9 cellular contexts compared by ENCODE assay signal in genomic region chr2:205892141-205893064, GRCh38.
DNase-seq lines count a peak whose midpoint lies in the region; ATAC-seq and TF ChIP-seq lines count a peak whose summit lies in the region.
"Had no signal": no experiment of that assay in that cellular context is flagged by ENCODE, and none has a peak within 500 bp of the region (broad histone marks: within the 10 kb centered on the region; RNA-seq: fewer than 3 reads in every experiment).

No MANE protein-coding gene starts in this region.

- peak overlapping the region; percentile 12 to 21 for H3K9ac ChIP-seq in stomach smooth muscle (ENCODE audit: low read length in 2 of 2)

- H3K27me3 ChIP-seq in foreskin keratinocyte: no peaks in the 10 kb centered on the region
- H3K27me3 ChIP-seq in stomach smooth muscle (ENCODE audit: control insufficient read depth in 1 of 2, insufficient read depth in 2 of 2, low read length in 2 of 2): no peaks in the 10 kb centered on the region
- H3K27me3 ChIP-seq: heart left ventricle had no signal

- no peaks in the 10 kb centered on the region for H3K36me3 ChIP-seq in stomach smooth muscle (ENCODE audit: control insufficient read depth in 2 of 2, insufficient read depth in 2 of 2, low read length in 2 of 2)
- H3K36me3 ChIP-seq: heart left ventricle had no signal

- no peak overlapping the region for H3K27ac ChIP-seq in foreskin keratinocyte
- peak overlapping the region; percentile 69 for H3K27ac ChIP-seq in stomach smooth muscle (ENCODE audit: low read length)

- peak; percentile 93 for DNase-seq in NCI-H1105 treated with DMSO at 0.1 percent for 48 hours (lab: John Stamatoyannopoulos, UW)
- peak; percentile 65 for DNase-seq in RPMI7951 (ENCODE audit: low read depth)
- DNase-seq in foreskin keratinocyte: peak; percentile 54 to 76
- DNase-seq in KG1 (lab: John Stamatoyannopoulos, UW): no peak
- DNase-seq in stimulated activated CD4-positive, alpha-beta T cell treated with anti-CD3 and anti-CD28 coated beads, Interleukin-12 subunit alpha, Interleukin-12 subunit beta, amount 100 ng/mL, for 4 hours: no peak
- DNase-seq: heart left ventricle, naive B cell had no signal

- H3K4me3 ChIP-seq in stomach smooth muscle (ENCODE audit: low read length in 2 of 2): peak overlapping the region; percentile 28 to 59
- H3K4me3 ChIP-seq: heart left ventricle had no signal

- TF ChIP-seq CTCF in foreskin keratinocyte (conservative IDR thresholded peaks at IDR 0.05): no peak

- peaks cover 15% of the 10 kb centered on the region for H3K4me1 ChIP-seq in foreskin keratinocyte
- H3K4me1 ChIP-seq in stomach smooth muscle (ENCODE audit: control insufficient read depth, insufficient read depth, low read length): peaks cover 31% of the 10 kb centered on the region
- H3K4me1 ChIP-seq: heart left ventricle had no signal

- peak; percentile 28 for ATAC-seq in foreskin keratinocyte
- no peak for ATAC-seq in GM18868 (IDR thresholded peaks at IDR 0.05; ENCODE audit: unreplicated experiment)
- ATAC-seq: heart left ventricle had no signal

- no peaks in the 10 kb centered on the region for H3K9me3 ChIP-seq in stomach smooth muscle (ENCODE audit: control insufficient read depth in 2 of 2, low read length in 2 of 2)

Comparison
In these comparisons a context has a peak if more than half of its experiments do, and no peak if none do; other contexts are left out.
1. DNase-seq: peak in NCI-H1105 treated with DMSO at 0.1 percent for 48 hours (single experiment), RPMI7951 (single experiment) and foreskin keratinocyte (2 of 2); none in KG1 (single experiment) and stimulated activated CD4-positive, alpha-beta T cell treated with anti-CD3 and anti-CD28 coated beads, Interleukin-12 subunit alpha, Interleukin-12 subunit beta, amount 100 ng/mL, for 4 hours (single experiment).